ENCODE assay signal across 8 cellular contexts in genomic region chr15:63553388-63553791, GRCh38. TPM values are rescaled to one million over a fixed set of nuclear protein-coding genes. Genes with fewer than 3 reads are reported as not detected.
A peak's percentile ranks its signal among the peaks of the same experiment; 100 is the strongest.
DNase-seq lines count a peak whose midpoint lies in the region; ATAC-seq, FAIRE-seq and TF ChIP-seq lines count a peak whose summit lies in the region.

No MANE protein-coding gene starts in this region.

- H3K27ac Mint-ChIP-seq in natural killer cell, result peak overlapping the region; percentile 53

- no peaks in the 10 kb centered on the region for H3K9me3 Mint-ChIP-seq in natural killer cell

- TF ChIP-seq CTCF in natural killer cell (IDR thresholded peaks at IDR 0.05), result no peak

- ATAC-seq in natural killer cell (peak in 2 of 3 donors; percentile 34 to 35), GM18511 (IDR thresholded peaks at IDR 0.05; ENCODE audit: unreplicated experiment) (no peak), HG02852 (IDR thresholded peaks at IDR 0.05; ENCODE audit: unreplicated experiment) (no peak)

- peaks cover 34 to 46% of the 10 kb centered on the region in 2 donors for H3K4me1 Mint-ChIP-seq in natural killer cell

- intact Hi-C loops in natural killer cell (cut with micrococcal nuclease), result no loop called here

- TF ChIP-seq POLR2A in GM12891 (IDR thresholded peaks at IDR 0.05; ENCODE audit: low read depth, low read length) (no peak), erythroblast (IDR thresholded peaks at IDR 0.05; ENCODE audit: low read length) (no peak)

- DNase-seq in GM12891 (ENCODE audit: insufficient read length, low spot score) (no peak), RCC 7860 (ENCODE audit: low spot score) (peak; percentile 93), erythroblast (lab: John Stamatoyannopoulos, UW) (peak; percentile 11 to 32), natural killer cell (no peak), DMS153 (lab: John Stamatoyannopoulos, UW) (no peak), NCI-H2227 (lab: John Stamatoyannopoulos, UW; ENCODE audit: unreplicated experiment) (no peak)

- FAIRE-seq in GM12891 (lab: Jason Lieb, UNC), result peak; percentile 76
- FAIRE-seq in RCC 7860 (lab: Jason Lieb, UNC), result peak; percentile 99

- no peaks in the 10 kb centered on the region for H3K27me3 Mint-ChIP-seq in natural killer cell (ENCODE audit: low read depth in 2 of 2)

- no peaks in the 10 kb centered on the region for H3K36me3 Mint-ChIP-seq in natural killer cell

- H3K4me3 Mint-ChIP-seq in natural killer cell, result no peak overlapping the region

TF ChIP-seq in GM12891, 5 proteins besides CTCF, POLR2A, EP300 and RAD21:
- TF ChIP-seq POU2F2 (IDR thresholded peaks at IDR 0.05; ENCODE audit: low read depth, low read length) (no peak), SPI1 (IDR thresholded peaks at IDR 0.05; ENCODE audit: low read depth, low read length) (no peak), PAX5 (IDR thresholded peaks at IDR 0.05; ENCODE audit: insufficient read depth, low read length, severe bottlenecking) (no peak), POLR2AphosphoS5 (IDR thresholded peaks at IDR 0.05; ENCODE audit: low read depth, low read length) (no peak), TAF1 (IDR thresholded peaks at IDR 0.05; ENCODE audit: low read depth, low read length) (no peak)

RNA-seq across cellular contexts. Expression of gene FBXL22, which starts 43.8 kb away (rescaled TPM):
- polyA plus RNA-seq in GM12891 (2012; ENCODE audit: low read depth, missing spikeins), result 0.21 TPM
- 1 to 10 TPM in 1 of 3 donors, under 1 TPM in 2; 0.33 to 2.3 (median 0.65) TPM for total RNA-seq in natural killer cell

RNA-seq across cellular contexts. Expression of gene USP3, which starts 49.0 kb away (rescaled TPM):
- 21.5 TPM for polyA plus RNA-seq in GM12891 (2012; ENCODE audit: low read depth, missing spikeins)
- 100 to 1,000 TPM; 163 to 187 (median 169) TPM for total RNA-seq in natural killer cell

Comparison
In these comparisons a context has a peak if more than half of its experiments do, and no peak if none do; other contexts are left out.
1. DNase-seq: peak in RCC 7860 (single experiment) and erythroblast (2 of 2); none in GM12891 (single experiment), natural killer cell (single experiment), DMS153 (single experiment) and NCI-H2227 (single experiment).
2. ATAC-seq: peak in natural killer cell (2 of 3); none in GM18511 (single experiment) and HG02852 (single experiment).